9 cellular contexts compared by ENCODE assay signal in genomic region chr6:75611702-75612375, GRCh38. TPM values are rescaled to one million over a fixed set of nuclear protein-coding genes. Genes with fewer than 3 reads are reported as not detected.
A peak's percentile ranks its signal among the peaks of the same experiment; 100 is the strongest.
DNase-seq lines count a peak whose midpoint lies in the region; ATAC-seq and TF ChIP-seq lines count a peak whose summit lies in the region.
"Had no signal": no experiment of that assay in that cellular context is flagged by ENCODE, and none has a peak within 500 bp of the region (broad histone marks: within the 10 kb centered on the region; RNA-seq: fewer than 3 reads in every experiment).

No MANE protein-coding gene starts in this region.

- H2AFZ ChIP-seq in mesenchymal stem cell (ENCODE audit: low read depth, low read length) = no peak overlapping the region

- TF ChIP-seq POLR2A in gastroesophageal sphincter (IDR thresholded peaks at IDR 0.05) = no peak

- H3K14ac ChIP-seq in mesenchymal stem cell (ENCODE audit: low read length in 2 of 2) = no peak overlapping the region

- no peak overlapping the region for H3K4me2 ChIP-seq in mesenchymal stem cell (ENCODE audit: low read length, poor library complexity, severe bottlenecking)

- H3K4me3 ChIP-seq in mesenchymal stem cell (ENCODE audit: insufficient read depth in 1 of 2, low read depth in 1 of 2, low read length in 2 of 2) (peak overlapping the region in 1 of 2 experiments; percentile 54), gastroesophageal sphincter (no peak overlapping the region)

- H4K91ac ChIP-seq in mesenchymal stem cell (ENCODE audit: low read length) = no peak overlapping the region

- no peak overlapping the region for H2BK15ac ChIP-seq in mesenchymal stem cell (ENCODE audit: low read depth, poor library complexity, severe bottlenecking)

- TF ChIP-seq EP300 in gastroesophageal sphincter (IDR thresholded peaks at IDR 0.05) = no peak

- H2AK5ac ChIP-seq in mesenchymal stem cell (ENCODE audit: low read length, severe bottlenecking) = no peak overlapping the region

- H3K4ac ChIP-seq in mesenchymal stem cell (ENCODE audit: low read depth in 1 of 2, low read length in 2 of 2) = no peak overlapping the region

- no peaks in the 10 kb centered on the region for H3K9me3 Mint-ChIP-seq in WTC11

- no peaks in the 10 kb centered on the region for H3K27me3 ChIP-seq in mesenchymal stem cell (ENCODE audit: control insufficient read depth in 1 of 2, insufficient read depth in 1 of 2, low read length in 2 of 2)
- H3K27me3 ChIP-seq in gastroesophageal sphincter = no peaks in the 10 kb centered on the region

- H3K27ac ChIP-seq in mesenchymal stem cell (ENCODE audit: low read length, poor library complexity, severe bottlenecking) (no peak overlapping the region), gastroesophageal sphincter (peak overlapping the region in 2 of 4 donors; percentile 22 to 67)

- ATAC-seq in WTC11 (no peak), HG02981 (IDR thresholded peaks at IDR 0.05; ENCODE audit: unreplicated experiment) (no peak), gastroesophageal sphincter (no peak)

- no peaks in the 10 kb centered on the region for H3K36me3 ChIP-seq in mesenchymal stem cell (ENCODE audit: control insufficient read depth in 1 of 2, insufficient read depth in 2 of 2, low read depth in 1 of 2, low read length in 2 of 2)
- no peaks in the 10 kb centered on the region for H3K36me3 ChIP-seq in gastroesophageal sphincter

- peaks cover 3% of the 10 kb centered on the region; the same call in 1 of the 2 replicates for H3K36me3 Mint-ChIP-seq in WTC11

- no peaks in the 10 kb centered on the region for H3K9me3 ChIP-seq in mesenchymal stem cell (ENCODE audit: control insufficient read depth, low read length)
- no peaks in the 10 kb centered on the region for H3K9me3 ChIP-seq in gastroesophageal sphincter

- H2BK12ac ChIP-seq in mesenchymal stem cell (ENCODE audit: low read length in 2 of 2) = no peak overlapping the region

- no peak overlapping the region for H4K8ac ChIP-seq in mesenchymal stem cell (ENCODE audit: low read length)

- POLR2A ChIA-PET in WTC11 (lab: Charles Lee) = interaction anchor here (0.8 kb wide), 1 partner anchor 10 kb away, joined by 4 read pairs; the partner anchor contains the start of gene SENP6

- TF ChIP-seq CTCF in WTC11 (IDR thresholded peaks at IDR 0.05) = no peak
- no peak for TF ChIP-seq CTCF in gastroesophageal sphincter (IDR thresholded peaks at IDR 0.05)

- H3K4me1 ChIP-seq in mesenchymal stem cell (ENCODE audit: control insufficient read depth, insufficient read depth, low read depth, low read length) = peaks cover 8% of the 10 kb centered on the region
- H3K4me1 ChIP-seq in gastroesophageal sphincter = peaks cover 21 to 100% (median 28%) of the 10 kb centered on the region in 3 donors

- peak overlapping the region; percentile 58; the same call in 1 of the 2 replicates for H3K27ac Mint-ChIP-seq in WTC11

- CTCF ChIA-PET in WTC11 (lab: Charles Lee) = no interaction called here

- no peak overlapping the region for H2BK120ac ChIP-seq in mesenchymal stem cell (ENCODE audit: low read depth, low read length)

- peak overlapping the region; percentile 51 for H3K9ac ChIP-seq in mesenchymal stem cell (ENCODE audit: low read length)

- H3K23ac ChIP-seq in mesenchymal stem cell (ENCODE audit: low read length in 2 of 2) = no peak overlapping the region

- no peak overlapping the region for H2BK5ac ChIP-seq in mesenchymal stem cell (ENCODE audit: low read depth, low read length, poor library complexity, severe bottlenecking)

- H3K27me3 Mint-ChIP-seq in WTC11 (ENCODE audit: low read depth) = no peaks in the 10 kb centered on the region

- 100% methylated on average over 5 of the region's 5 CpGs for WGBS in mesenchymal stem cell
- 79 to 82% methylated on average over 3 to 5 of the region's 5 CpGs for WGBS in gastroesophageal sphincter (ENCODE audit: low coverage in 1 of 2), 2 donors

- H3K4me3 Mint-ChIP-seq in WTC11 = no peak overlapping the region

- H3K18ac ChIP-seq in mesenchymal stem cell (ENCODE audit: low read depth in 1 of 2, low read length in 2 of 2) = no peak overlapping the region

- H3K4me1 Mint-ChIP-seq in WTC11 = peaks cover 66% of the 10 kb centered on the region

- DNase-seq in stimulated activated naive CD4-positive, alpha-beta T cell treated with Interleukin-2 at 50 U/mL for 16 hours (lab: John Stamatoyannopoulos, UW) = peak; percentile 20
- DNase-seq in stimulated activated naive CD4-positive, alpha-beta T cell (lab: John Stamatoyannopoulos, UW) = no peak
- DNase-seq in WTC11 (ENCODE audit: low spot score) (no peak), mesenchymal stem cell (peak; percentile 53), epidermal melanocyte (ENCODE audit: insufficient read length, low spot score) (no peak), SW480 (ENCODE audit: low spot score) (no peak)
- DNase-seq: NCI-H1092 had no signal

- H3K79me1 ChIP-seq in mesenchymal stem cell (replicated peaks; ENCODE audit: low read length, poor library complexity, severe bottlenecking) = no peaks in the 10 kb centered on the region

TF ChIP-seq in WTC11, 78 proteins besides CTCF, POLR2A, EP300 and RAD21 (continues in another document):
- TF ChIP-seq ARID4B (CRISPR knock-in tag; IDR thresholded peaks at IDR 0.05; ENCODE audit: borderline replicate concordance) = no peak
- no peak for TF ChIP-seq ZNF425 (CRISPR knock-in tag; conservative IDR thresholded peaks at IDR 0.05)
- TF ChIP-seq, protein P1, sequence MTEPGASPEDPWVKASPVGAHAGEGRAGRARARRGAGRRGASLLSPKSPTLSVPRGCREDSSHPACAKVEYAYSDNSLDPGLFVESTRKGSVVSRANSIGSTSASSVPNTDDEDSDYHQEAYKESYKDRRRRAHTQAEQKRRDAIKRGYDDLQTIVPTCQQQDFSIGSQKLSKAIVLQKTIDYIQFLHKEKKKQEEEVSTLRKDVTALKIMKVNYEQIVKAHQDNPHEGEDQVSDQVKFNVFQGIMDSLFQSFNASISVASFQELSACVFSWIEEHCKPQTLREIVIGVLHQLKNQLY (CRISPR knock-in tag; IDR thresholded peaks at IDR 0.05) = no peak
- TF ChIP-seq, protein P2, sequence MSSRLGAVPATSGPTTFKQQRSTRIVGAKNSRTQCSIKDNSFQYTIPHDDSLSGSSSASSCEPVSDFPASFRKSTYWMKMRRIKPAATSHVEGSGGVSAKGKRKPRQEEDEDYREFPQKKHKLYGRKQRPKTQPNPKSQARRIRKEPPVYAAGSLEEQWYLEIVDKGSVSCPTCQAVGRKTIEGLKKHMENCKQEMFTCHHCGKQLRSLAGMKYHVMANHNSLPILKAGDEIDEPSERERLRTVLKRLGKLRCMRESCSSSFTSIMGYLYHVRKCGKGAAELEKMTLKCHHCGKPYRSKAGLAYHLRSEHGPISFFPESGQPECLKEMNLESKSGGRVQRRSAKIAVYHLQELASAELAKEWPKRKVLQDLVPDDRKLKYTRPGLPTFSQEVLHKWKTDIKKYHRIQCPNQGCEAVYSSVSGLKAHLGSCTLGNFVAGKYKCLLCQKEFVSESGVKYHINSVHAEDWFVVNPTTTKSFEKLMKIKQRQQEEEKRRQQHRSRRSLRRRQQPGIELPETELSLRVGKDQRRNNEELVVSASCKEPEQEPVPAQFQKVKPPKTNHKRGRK (CRISPR knock-in tag; IDR thresholded peaks at IDR 0.05; ENCODE audit: borderline replicate concordance) = no peak
- no peak for TF ChIP-seq TCF7 (CRISPR knock-in tag; IDR thresholded peaks at IDR 0.05; ENCODE audit: low read depth)

RNA-seq across cellular contexts. Expression of gene SENP6, which starts 10.2 kb away (rescaled TPM):
- total RNA-seq in WTC11 (2021) (90.9 to 100 TPM (median 99.4 TPM) in 3 replicates), gastroesophageal sphincter (100 to 1,000 TPM; 108 to 192 (median 128) TPM)
- 51.6 TPM for polyA plus RNA-seq in mesenchymal stem cell (2013, experiment 1 of 2)
- 50.6 TPM for polyA plus RNA-seq in mesenchymal stem cell (2013, experiment 2 of 2)

Comparison
In these comparisons a context has a peak if more than half of its experiments do, and no peak if none do; other contexts are left out.
1. DNase-seq: peak in stimulated activated naive CD4-positive, alpha-beta T cell treated with Interleukin-2 at 50 U/mL for 16 hours (single experiment) and mesenchymal stem cell (single experiment); none in stimulated activated naive CD4-positive, alpha-beta T cell (0 of 6), WTC11 (single experiment), epidermal melanocyte (single experiment) and SW480 (single experiment).